Comparison of ENCODE assay signal across 20 cellular contexts in the genomic region with DNA sequence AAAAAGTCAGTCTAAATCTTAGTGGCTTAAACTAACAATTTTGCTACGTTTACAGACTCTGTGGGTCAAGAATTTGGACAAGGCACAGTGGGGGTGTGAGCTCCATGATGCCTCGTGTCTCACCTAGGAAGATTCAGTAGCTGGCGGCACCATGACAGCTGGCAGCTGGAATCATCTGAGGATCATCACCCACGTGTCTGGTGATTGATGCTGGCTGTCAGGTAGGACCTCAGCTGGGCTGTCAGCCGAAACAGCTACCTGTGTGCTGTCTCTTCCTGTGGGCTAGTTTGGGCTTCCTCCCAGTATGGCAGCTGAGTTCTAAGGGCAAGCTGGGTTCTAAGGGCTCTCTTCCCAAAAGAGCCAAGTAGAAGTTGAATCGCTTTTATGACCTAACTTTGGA. TPM values are rescaled to one million over a fixed set of nuclear protein-coding genes. Genes with fewer than 3 reads are reported as not detected.
DNase-seq lines count a peak whose midpoint lies in the region; FAIRE-seq and TF ChIP-seq lines count a peak whose summit lies in the region.
"Had no signal": no experiment of that assay in that cellular context is flagged by ENCODE, and none has a peak within 500 bp of the region (broad histone marks: within the 10 kb centered on the region; RNA-seq: fewer than 3 reads in every experiment).

No MANE protein-coding gene starts in this region.

- DNase-seq in NCI-H82 (lab: John Stamatoyannopoulos, UW) = peak; percentile 81
- no peak for DNase-seq in NCI-H82 treated with DMSO at 0.1 percent for 48 hours (lab: John Stamatoyannopoulos, UW; ENCODE audit: unreplicated experiment)
- DNase-seq in HTR-8/SVneo (ENCODE audit: insufficient read length, low spot score) = no peak
- DNase-seq in posterior vena cava (ENCODE audit: low spot score) = peak; percentile 36
- no peak for DNase-seq in effector CD4-positive, alpha-beta T cell
- DNase-seq in esophagus squamous epithelium (lab: John Stamatoyannopoulos, UW) = no peak
- no peak for DNase-seq in GM10266 (ENCODE audit: extremely low spot score)
- DNase-seq: 8988T; C1 segment of cervical spinal cord; CD4-positive, CD25-positive, alpha-beta regulatory T cell; CD8-positive, alpha-beta memory T cell; COR-L47; DMS 273 treated with DMSO at 0.1 percent for 48 hours; DMS53; DND-41; EL had no signal

- H3K4me1 ChIP-seq in esophagus squamous epithelium = no peaks in the 10 kb centered on the region
- H3K4me1 ChIP-seq: HAP-1 had no signal

- intact Hi-C loops in posterior vena cava (cut with DNase I) (no loop called here), esophagus squamous epithelium (cut with DNase I) (no loop called here)

- no peaks in the 10 kb centered on the region for H3K9me3 ChIP-seq in esophagus squamous epithelium
- H3K9me3 ChIP-seq: HAP-1 had no signal

- TF ChIP-seq CTCF in esophagus squamous epithelium (IDR thresholded peaks at IDR 0.05) (no peak), GM10266 (IDR thresholded peaks at IDR 0.05; ENCODE audit: control insufficient read depth, insufficient read depth, low read depth, missing control alignments) (no peak)

- WGBS in esophagus squamous epithelium, 2 donors = 61 to 64% methylated on average over 5 to 6 of the region's 6 CpGs

- no peak overlapping the region for H3K4me3 ChIP-seq in esophagus squamous epithelium
- H3K4me3 ChIP-seq: HAP-1 had no signal

- H3K27ac ChIP-seq in esophagus squamous epithelium = no peak overlapping the region

- H3K27me3 ChIP-seq in esophagus squamous epithelium = peaks cover 0 to 73% (median 0%) of the 10 kb centered on the region in 4 donors

- H3K36me3 ChIP-seq in esophagus squamous epithelium = no peaks in the 10 kb centered on the region
- H3K36me3 ChIP-seq: HAP-1 had no signal

- no peak for TF ChIP-seq POLR2A in esophagus squamous epithelium (IDR thresholded peaks at IDR 0.05)

- FAIRE-seq in HTR-8/SVneo (lab: Jason Lieb, UNC) = peak; percentile 62
- FAIRE-seq: GM12891, GM19239, H1 had no signal

RNA-seq across cellular contexts. Expression of a gene that starts 26.4 kb away (rescaled TPM):
- total RNA-seq in posterior vena cava (100 to 1,000 TPM; 116 to 141 TPM), esophagus squamous epithelium (10 to 100 TPM in 3 of 4 donors, 1 to 10 TPM in 1; 9.4 to 40.4 (median 16.4) TPM)

RNA-seq across cellular contexts. Expression of a gene that starts 43.5 kb away (rescaled TPM):
- total RNA-seq in posterior vena cava (10 to 100 TPM; 20.4 to 21.4 TPM), esophagus squamous epithelium (10 to 100 TPM; 13.8 to 27.5 (median 16.5) TPM)

Comparison
In these comparisons a context has a peak if more than half of its experiments do, and no peak if none do; other contexts are left out.
1. DNase-seq: peak in NCI-H82 (single experiment) and posterior vena cava (single experiment); none in NCI-H82 treated with DMSO at 0.1 percent for 48 hours (single experiment), HTR-8/SVneo (single experiment), effector CD4-positive, alpha-beta T cell (single experiment), esophagus squamous epithelium (single experiment) and GM10266 (single experiment).